25 cellular contexts compared by ENCODE assay signal in genomic region chr3:146845361-146845760, GRCh38.
DNase-seq lines count a peak whose midpoint lies in the region; ATAC-seq, FAIRE-seq and TF ChIP-seq lines count a peak whose summit lies in the region.
"Had no signal": no experiment of that assay in that cellular context is flagged by ENCODE, and none has a peak within 500 bp of the region (broad histone marks: within the 10 kb centered on the region; RNA-seq: fewer than 3 reads in every experiment).

No MANE protein-coding gene starts in this region.

- H3K4me1 Mint-ChIP-seq in activated naive CD8-positive, alpha-beta T cell treated with anti-CD3 and anti-CD28 coated beads, Interleukin-2, amount 50 U/mL, for 24 hours = no peaks in the 10 kb centered on the region
- H3K4me1 Mint-ChIP-seq: B cell had no signal

- H3K27me3 Mint-ChIP-seq in activated naive CD8-positive, alpha-beta T cell treated with anti-CD3 and anti-CD28 coated beads, Interleukin-2, amount 50 U/mL, for 24 hours = no peaks in the 10 kb centered on the region
- H3K27me3 Mint-ChIP-seq: B cell; CD4-positive, alpha-beta T cell had no signal

- no peak overlapping the region for H3K4me3 Mint-ChIP-seq in activated naive CD8-positive, alpha-beta T cell treated with anti-CD3 and anti-CD28 coated beads, Interleukin-2, amount 50 U/mL, for 24 hours
- H3K4me3 Mint-ChIP-seq: B cell; CD4-positive, alpha-beta T cell; CD8-positive, alpha-beta T cell had no signal

- DNase-seq in NCI-H82 (lab: John Stamatoyannopoulos, UW) = peak; percentile 40
- no peak for DNase-seq in NCI-H82 treated with DMSO at 0.1 percent for 48 hours (lab: John Stamatoyannopoulos, UW; ENCODE audit: unreplicated experiment)
- no peak for DNase-seq in D721Med (ENCODE audit: insufficient read length, low spot score)
- peak; percentile 59 for DNase-seq in NCI-H524 treated with DMSO at 0.1 percent for 48 hours (lab: John Stamatoyannopoulos, UW)
- no peak for DNase-seq in left colon
- no peak for DNase-seq in left lobe of liver (ENCODE audit: low spot score)
- no peak for DNase-seq in activated naive CD8-positive, alpha-beta T cell treated with anti-CD3 and anti-CD28 coated beads, Interleukin-2, amount 50 U/mL, for 24 hours
- DNase-seq: 8988T; AML-193; Caco-2; Calu3; CD4-positive, alpha-beta T cell; CD8-positive, alpha-beta T cell; DMS 273 treated with DMSO at 0.1 percent for 48 hours; DMS153; DMS53; DMS79; DND-41; EL; GF-D8 had no signal

- H3K36me3 Mint-ChIP-seq in activated naive CD8-positive, alpha-beta T cell treated with anti-CD3 and anti-CD28 coated beads, Interleukin-2, amount 50 U/mL, for 24 hours (ENCODE audit: low read depth) = no peaks in the 10 kb centered on the region
- H3K36me3 Mint-ChIP-seq: CD8-positive, alpha-beta T cell had no signal

- H3K9me3 Mint-ChIP-seq in activated naive CD8-positive, alpha-beta T cell treated with anti-CD3 and anti-CD28 coated beads, Interleukin-2, amount 50 U/mL, for 24 hours = no peaks in the 10 kb centered on the region

- no peak overlapping the region for H3K27ac Mint-ChIP-seq in activated naive CD8-positive, alpha-beta T cell treated with anti-CD3 and anti-CD28 coated beads, Interleukin-2, amount 50 U/mL, for 24 hours
- H3K27ac Mint-ChIP-seq: B cell; CD4-positive, alpha-beta T cell; CD8-positive, alpha-beta T cell had no signal

- TF ChIP-seq CTCF in D721Med (IDR thresholded peaks at IDR 0.05; ENCODE audit: insufficient read depth, missing control alignments) = no peak

- FAIRE-seq in D721Med (lab: Jason Lieb, UNC) = peak; percentile 76
- FAIRE-seq: A204.1, G401.6, GM12891, GM19239 had no signal

- intact Hi-C loops in left colon (cut with DNase I, micrococcal nuclease) = no loop called here

- ATAC-seq in left colon (no peak), left lobe of liver (no peak)
- no peak for ATAC-seq in activated naive CD8-positive, alpha-beta T cell treated with anti-CD3 and anti-CD28 coated beads, Interleukin-2, amount 50 U/mL, for 24 hours
- ATAC-seq: CD8-positive, alpha-beta T cell had no signal

Comparison
In these comparisons a context has a peak if more than half of its experiments do, and no peak if none do; other contexts are left out.
1. DNase-seq: peak in NCI-H82 (single experiment) and NCI-H524 treated with DMSO at 0.1 percent for 48 hours (single experiment); none in NCI-H82 treated with DMSO at 0.1 percent for 48 hours (single experiment), D721Med (single experiment), left colon (0 of 2), left lobe of liver (single experiment) and activated naive CD8-positive, alpha-beta T cell treated with anti-CD3 and anti-CD28 coated beads, Interleukin-2, amount 50 U/mL, for 24 hours (single experiment).